In the genomic region with DNA sequence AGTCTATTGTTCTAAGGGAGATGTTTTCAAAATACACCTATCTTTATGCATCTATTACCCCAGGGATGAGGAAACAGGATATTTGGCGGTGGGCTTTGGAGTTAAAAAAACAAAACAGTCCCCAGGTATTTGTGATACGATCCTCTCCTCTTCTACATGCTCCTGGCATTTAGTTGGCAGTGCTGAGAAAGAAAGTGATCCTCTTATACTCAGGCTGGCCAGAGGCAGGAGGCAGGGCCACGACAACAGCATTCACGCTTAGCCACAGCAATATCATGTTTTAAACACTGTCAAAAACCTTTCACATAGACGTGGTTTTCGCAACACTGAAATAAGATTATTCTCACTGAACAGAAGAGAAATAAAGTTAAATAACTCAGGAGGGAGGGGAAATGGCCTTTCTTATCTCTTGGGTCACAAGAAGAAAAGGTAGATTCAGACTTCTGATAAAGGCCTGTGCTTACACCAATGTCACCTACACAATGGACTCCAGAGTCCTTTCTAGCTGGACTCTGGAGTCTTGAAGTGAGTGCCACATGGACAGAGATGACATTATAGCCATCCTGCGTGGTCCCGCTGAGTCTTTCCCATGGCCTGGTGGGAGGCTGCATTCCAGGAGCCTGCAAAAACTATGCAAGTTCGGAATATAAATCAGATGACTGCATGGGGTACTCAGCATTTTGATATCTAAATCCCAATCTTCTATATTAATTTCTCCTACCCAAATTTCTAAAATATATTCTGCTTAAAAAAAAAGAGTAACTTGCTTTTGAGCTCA, we compare ENCODE assay signal across 10 cellular contexts.
A peak's percentile ranks its signal among the peaks of the same experiment; 100 is the strongest.
DNase-seq lines count a peak whose midpoint lies in the region; ATAC-seq and TF ChIP-seq lines count a peak whose summit lies in the region.
"Had no signal": no experiment of that assay in that cellular context is flagged by ENCODE, and none has a peak within 500 bp of the region (broad histone marks: within the 10 kb centered on the region; RNA-seq: fewer than 3 reads in every experiment).

No MANE protein-coding gene starts in this region.

- no peaks in the 10 kb centered on the region for H3K27me3 ChIP-seq in IMR-90 (ENCODE audit: control insufficient read depth, insufficient read depth, low read length)
- H3K27me3 ChIP-seq in brain microvascular endothelial cell (replicated peaks), result no peaks in the 10 kb centered on the region

- peaks cover 52% of the 10 kb centered on the region for H3K4me1 Mint-ChIP-seq in nephron progenitor cell

- H3K4me3 Mint-ChIP-seq in nephron progenitor cell, result no peak overlapping the region

- DNase-seq in EL (peak; percentile 35), IMR-90 (no peak), brain microvascular endothelial cell (peak; percentile 54), nephron progenitor cell (no peak), NCI-H1417 treated with DMSO at 0.1 percent for 48 hours (lab: John Stamatoyannopoulos, UW) (no peak), cerebellar cortex (ENCODE audit: low spot score) (no peak), NCI-H1105 (lab: John Stamatoyannopoulos, UW) (no peak)
- DNase-seq: aorta, GOT3, PC-9 had no signal

- in situ Hi-C loops in IMR-90 (cut with MboI; ENCODE audit: low sequenced_read_pairs) (no loop called here), brain microvascular endothelial cell (cut with HindIII; ENCODE audit: low pct_ligation_motif_present, low sequenced_read_pairs) (no loop called here)

- H2BK15ac ChIP-seq in IMR-90 (ENCODE audit: low read depth, low read length), result peak overlapping the region; percentile 82; the same call in 1 of the 3 replicates

- TF ChIP-seq RAD21 in IMR-90 (IDR thresholded peaks at IDR 0.05; ENCODE audit: low read length), result no peak

- no peak for ATAC-seq in IMR-90 (ENCODE audit: low read depth)

- TF ChIP-seq POLR2A in IMR-90 (IDR thresholded peaks at IDR 0.05; ENCODE audit: low read depth, low read length), result no peak

- dilution Hi-C loops in IMR-90 (cut with HindIII; ENCODE audit: low sequenced_read_pairs, unreplicated experiment), result no loop called here

- peaks cover 4% of the 10 kb centered on the region for H4K20me1 ChIP-seq in IMR-90 (ENCODE audit: insufficient read depth, low read length)

- H4K5ac ChIP-seq in IMR-90 (ENCODE audit: low read depth, low read length), result no peak overlapping the region

- no peak overlapping the region for H3K56ac ChIP-seq in IMR-90 (ENCODE audit: extremely low read depth, insufficient read depth, low read length)

- H3K4me2 ChIP-seq in IMR-90 (ENCODE audit: low read depth, low read length), result no peak overlapping the region
- H3K4me2 ChIP-seq: PC-9 had no signal

- TF ChIP-seq CTCF in IMR-90 (conservative IDR thresholded peaks at IDR 0.05; ENCODE audit: low read depth, low read length) (no peak), brain microvascular endothelial cell (IDR thresholded peaks at IDR 0.05; ENCODE audit: low read depth, low read length, missing control alignments) (no peak), nephron progenitor cell (IDR thresholded peaks at IDR 0.05) (no peak)

- H3K9me3 Mint-ChIP-seq in nephron progenitor cell, result no peaks in the 10 kb centered on the region

- peak overlapping the region; percentile 41 for H3K4ac ChIP-seq in IMR-90 (ENCODE audit: low read depth, low read length)

- H3K14ac ChIP-seq in IMR-90 (replicated peaks; ENCODE audit: low read depth, low read length), result 0 out of 2 replicates have a peak overlapping the region, but pooled peaks have one; percentile 8

- peak overlapping the region; percentile 47; the same call in 1 of the 2 replicates for H2BK20ac ChIP-seq in IMR-90 (ENCODE audit: low read depth, low read length)

- H2AK9ac ChIP-seq in IMR-90 (replicated peaks; ENCODE audit: low read depth, low read length, poor library complexity), result no peak overlapping the region

- H3K36me3 ChIP-seq in IMR-90 (ENCODE audit: control insufficient read depth, insufficient read depth, low read length) (no peaks in the 10 kb centered on the region), brain microvascular endothelial cell (replicated peaks) (no peaks in the 10 kb centered on the region)

- H3K9me1 ChIP-seq in IMR-90 (ENCODE audit: insufficient read depth, low read length), result peaks cover 22% of the 10 kb centered on the region

- H3K4me3 ChIP-seq in IMR-90 (ENCODE audit: insufficient read depth, low read depth, low read length) (no peak overlapping the region), brain microvascular endothelial cell (ENCODE audit: low read depth, low read length) (no peak overlapping the region)
- H3K4me3 ChIP-seq: PC-9 had no signal

- WGBS in IMR-90 (ENCODE audit: extremely low coverage in 2 of 2, insufficient read length in 1 of 2), 2 experiments, result 86% methylated on average over 2 of the region's 9 CpGs; no CpG with 5 or more reads in 1 of the 2 experiments

- CTCF ChIA-PET in IMR-90 (lab: Yijun Ruan, JAX), result interaction anchor here (0.8 kb wide), 1 partner anchor 27 kb away, joined by 3 read pairs; no protein-coding TSS in a partner anchor

- peak overlapping the region; percentile 96 for H3K27ac Mint-ChIP-seq in nephron progenitor cell

- H2AFZ ChIP-seq in IMR-90 (replicated peaks; ENCODE audit: low read length, poor library complexity), result no peak overlapping the region
- H2AFZ ChIP-seq: PC-9 had no signal

- no peaks in the 10 kb centered on the region for H3K9me3 ChIP-seq in IMR-90 (ENCODE audit: control insufficient read depth, insufficient read depth, low read length)

- H2AK5ac ChIP-seq in IMR-90 (ENCODE audit: low read depth, low read length), result peak overlapping the region; percentile 84; the same call in 1 of the 2 replicates

- no peak overlapping the region for H3K9ac ChIP-seq in IMR-90 (ENCODE audit: low read depth, low read length)

- peaks cover 34 to 67% of the 10 kb centered on the region in 2 experiments for H3K79me1 ChIP-seq in IMR-90 (ENCODE audit: low read depth in 1 of 2, low read length in 2 of 2)

- H3K18ac ChIP-seq in IMR-90 (ENCODE audit: low read depth, low read length), result 0 out of 2 replicates have a peak overlapping the region, but pooled peaks have one; percentile 1

- H3K27ac ChIP-seq in IMR-90 (ENCODE audit: insufficient read depth, low read length) (no peak overlapping the region), brain microvascular endothelial cell (peak overlapping the region; percentile 45)

- H2BK5ac ChIP-seq in IMR-90 (ENCODE audit: low read depth, low read length, poor library complexity, severe bottlenecking), result no peak overlapping the region

- H4K91ac ChIP-seq in IMR-90 (ENCODE audit: insufficient read depth, low read depth, low read length), result peak overlapping the region; percentile 2; the same call in 1 of the 2 replicates

- no peaks in the 10 kb centered on the region for H3K36me3 Mint-ChIP-seq in nephron progenitor cell (ENCODE audit: low read depth)

- intact Hi-C loops in IMR-90 (cut with micrococcal nuclease), result no loop called here

- H3K23ac ChIP-seq in IMR-90 (ENCODE audit: low read depth, low read length), result peak overlapping the region; percentile 57; the same call in 1 of the 2 replicates

- no peaks in the 10 kb centered on the region for H3K27me3 Mint-ChIP-seq in nephron progenitor cell (ENCODE audit: low read depth, poor library complexity)

- BruUV-seq in IMR-90 (replicated peaks; lab: Mats Ljungman, UMichigan), result no TSS peak

- POLR2A ChIA-PET in IMR-90 (lab: Charles Lee; ENCODE audit: unreplicated experiment), result interaction anchor here (1.2 kb wide), 1 partner anchor 189 kb away, joined by 3 read pairs; no protein-coding TSS in a partner anchor

- H2BK120ac ChIP-seq in IMR-90 (ENCODE audit: low read depth, low read length), result peak overlapping the region; percentile 17; the same call in 1 of the 2 replicates

- peaks cover 25% of the 10 kb centered on the region for H3K4me1 ChIP-seq in IMR-90 (ENCODE audit: control insufficient read depth, insufficient read depth, low read length)

- H4K8ac ChIP-seq in IMR-90 (ENCODE audit: low read depth in 2 of 2, low read length in 2 of 2), result 0 out of 4 replicates have a peak overlapping the region, but pooled peaks of 1 of the 2 experiments have one; percentile 1

TF ChIP-seq in IMR-90, 13 proteins besides CTCF, POLR2A, EP300 and RAD21:
- TF ChIP-seq FOS (IDR thresholded peaks at IDR 0.05; ENCODE audit: low read depth, low read length) (no peak), MAFK (IDR thresholded peaks at IDR 0.05; ENCODE audit: low read depth, low read length) (no peak), SMC3 (IDR thresholded peaks at IDR 0.05; ENCODE audit: low read depth, low read length) (no peak)

Comparison
In these comparisons a context has a peak if more than half of its experiments do, and no peak if none do; other contexts are left out.
1. DNase-seq: peak in EL (single experiment) and brain microvascular endothelial cell (single experiment); none in IMR-90 (single experiment), nephron progenitor cell (single experiment), NCI-H1417 treated with DMSO at 0.1 percent for 48 hours (single experiment), cerebellar cortex (single experiment) and NCI-H1105 (single experiment).